Comparison of ENCODE assay signal across 2 cellular contexts in the genomic region with DNA sequence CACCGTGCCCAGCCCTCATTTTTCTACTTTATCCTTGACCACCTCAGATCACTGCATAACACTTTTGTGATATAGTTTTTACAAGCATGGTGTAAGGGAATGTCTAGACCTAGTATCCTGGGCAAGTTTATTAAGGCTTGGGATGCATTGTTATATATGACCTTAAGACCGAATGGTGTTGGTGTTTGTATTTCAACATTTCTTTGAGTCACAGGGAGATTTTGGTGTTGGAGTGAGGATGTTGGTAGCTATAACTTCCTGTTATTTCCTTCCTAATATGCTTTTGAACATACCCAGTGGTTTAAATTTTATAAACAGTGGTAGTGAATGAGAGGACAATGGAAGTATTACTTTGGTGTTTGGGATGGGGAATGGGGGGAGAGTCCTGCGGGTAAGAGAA.
TF ChIP-seq lines count a peak whose summit lies in the region.

No MANE protein-coding gene starts in this region.

TF ChIP-seq in WTC11, 78 proteins besides CTCF, POLR2A, EP300 and RAD21 (continued from another document):
- TF ChIP-seq ATF2 (CRISPR knock-in tag; IDR thresholded peaks at IDR 0.05; ENCODE audit: borderline replicate concordance, low read depth) = no peak
- no peak for TF ChIP-seq SMAD3 (CRISPR knock-in tag; IDR thresholded peaks at IDR 0.05; ENCODE audit: borderline replicate concordance)

TF ChIP-seq in HEK293T, 16 proteins besides CTCF, POLR2A, EP300 and RAD21 (continued from another document):
- TF ChIP-seq, protein P1, sequence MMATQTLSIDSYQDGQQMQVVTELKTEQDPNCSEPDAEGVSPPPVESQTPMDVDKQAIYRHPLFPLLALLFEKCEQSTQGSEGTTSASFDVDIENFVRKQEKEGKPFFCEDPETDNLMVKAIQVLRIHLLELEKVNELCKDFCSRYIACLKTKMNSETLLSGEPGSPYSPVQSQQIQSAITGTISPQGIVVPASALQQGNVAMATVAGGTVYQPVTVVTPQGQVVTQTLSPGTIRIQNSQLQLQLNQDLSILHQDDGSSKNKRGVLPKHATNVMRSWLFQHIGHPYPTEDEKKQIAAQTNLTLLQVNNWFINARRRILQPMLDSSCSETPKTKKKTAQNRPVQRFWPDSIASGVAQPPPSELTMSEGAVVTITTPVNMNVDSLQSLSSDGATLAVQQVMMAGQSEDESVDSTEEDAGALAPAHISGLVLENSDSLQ (IDR thresholded peaks at IDR 0.05) = no peak
- TF ChIP-seq CTBP1 (IDR thresholded peaks at IDR 0.05; ENCODE audit: borderline replicate concordance) (no peak), SP1 (IDR thresholded peaks at IDR 0.05) (no peak), SUZ12 (IDR thresholded peaks at IDR 0.05) (no peak), FOXM1 (IDR thresholded peaks at IDR 0.05; ENCODE audit: borderline replicate concordance) (no peak)
TF ChIP-seq in HEK293T: peak in this region for 0.
